ENCODE assay signal across 1 cellular context in genomic region chr3:119588112-119588511, GRCh38.
TF ChIP-seq lines count a peak whose summit lies in the region.

No MANE protein-coding gene starts in this region.

TF ChIP-seq in GM12878, 131 proteins besides CTCF, POLR2A, EP300 and RAD21 (continued from another document):
- TF ChIP-seq ZBTB4 (CRISPR knock-in tag; IDR thresholded peaks at IDR 0.05) (no peak), SMAD1 (IDR thresholded peaks at IDR 0.05; ENCODE audit: low read depth, partially characterized antibody) (peak; percentile 91)
